7 cellular contexts compared by ENCODE assay signal in genomic region chr9:136847827-136848392, GRCh38. TPM values are rescaled to one million over a fixed set of nuclear protein-coding genes. Genes with fewer than 3 reads are reported as not detected.
DNase-seq lines count a peak whose midpoint lies in the region; ATAC-seq, FAIRE-seq and TF ChIP-seq lines count a peak whose summit lies in the region.

No MANE protein-coding gene starts in this region.

- peaks cover 13 to 85% of the 10 kb centered on the region in 2 experiments; a peak in 4 of 5 replicates for H3K4me1 ChIP-seq in K562 (replicated peaks in 1 of 2; ENCODE audit: control insufficient read depth in 2 of 2, insufficient read depth in 2 of 2, low read length in 2 of 2)
- H3K4me1 ChIP-seq in iPS-20b (ENCODE audit: insufficient read depth, low read length), result peaks cover 4% of the 10 kb centered on the region; the same call in 1 of the 2 replicates

- H3K9me3 ChIP-seq in K562 (replicated peaks; ENCODE audit: control insufficient read depth, insufficient read depth, low read depth, low read length) (no peaks in the 10 kb centered on the region), iPS-20b (ENCODE audit: insufficient read depth, low read depth, low read length) (no peaks in the 10 kb centered on the region)

- TF ChIP-seq RAD21 in K562 (CRISPR knock-in tag; conservative IDR thresholded peaks at IDR 0.05 in 1 of 2, IDR thresholded peaks at IDR 0.05 in 1 of 2), result no peak

- H4K20me1 ChIP-seq in K562 (replicated peaks; ENCODE audit: control insufficient read depth, insufficient read depth, low read length), result 0 out of 2 replicates have a peak, but pooled peaks cover 5% of the 10 kb centered on the region

- FAIRE-seq in K562 (lab: Jason Lieb, UNC), result peak; percentile 96

- peaks cover 25% of the 10 kb centered on the region; the same call in 1 of the 3 replicates for H3K36me3 ChIP-seq in K562 (ENCODE audit: control insufficient read depth, insufficient read depth, low read length)
- peaks cover 16% of the 10 kb centered on the region for H3K36me3 ChIP-seq in iPS-20b (ENCODE audit: insufficient read depth, low read depth, low read length)

- no peak for TF ChIP-seq CTCF in K562 (IDR thresholded peaks at IDR 0.05 in 2 of 3, conservative IDR thresholded peaks at IDR 0.05 in 1 of 3; ENCODE audit: insufficient read depth in 2 of 3, low read depth in 1 of 3, low read length in 3 of 3)

- intact Hi-C loops in K562 (cut with micrococcal nuclease), result loop anchor here (2.0 to 5.0 kb wide), 2 partner anchors 57 to 94 kb away; partner anchors contain the start of genes FBXW5 and TMEM141

- under 1% methylated on average over 45 of the region's 48 CpGs for WGBS in K562 (ENCODE audit: insufficient coverage, low coverage, missing lambda C conversion rate)

- POLR2A ChIA-PET in K562 (lab: Yijun Ruan, JAX), result interaction anchor here (0.6 to 1.8 kb wide), 17 partner anchors 8 to 697 kb away, joined by 3 to 8 read pairs (median 4); partner anchors contain the start of genes EDF1, SAPCD2 and TRAF2

- CTCF ChIA-PET in K562 (lab: Yijun Ruan, JAX; ENCODE audit: low intra/inter-chr PET ratio), result no interaction called here

- H3K9me1 ChIP-seq in K562 (ENCODE audit: control insufficient read depth, insufficient read depth, low read length), result no peaks in the 10 kb centered on the region

- H3K4me3 ChIP-seq in K562, result peak overlapping the region; percentile 95
- H3K4me3 ChIP-seq in iPS-20b (ENCODE audit: low read length), result peak overlapping the region; percentile 74

- TF ChIP-seq POLR2A in GM18526 (IDR thresholded peaks at IDR 0.05; ENCODE audit: extremely low read depth, insufficient read length) (peak; percentile 56), K562 (conservative IDR thresholded peaks at IDR 0.05) (peak; percentile 83)

- peak overlapping the region; percentile 89 for H3K27ac ChIP-seq in K562 (ENCODE audit: extremely low read depth, low read depth, low read length)
- no peak overlapping the region for H3K27ac ChIP-seq in iPS-20b (ENCODE audit: low read length)

- H3K27me3 ChIP-seq in K562 (ENCODE audit: control insufficient read depth in 2 of 2, insufficient read depth in 2 of 2, low read length in 2 of 2), result no peaks in the 10 kb centered on the region
- peaks cover 6% of the 10 kb centered on the region; the same call in 1 of the 2 replicates for H3K27me3 ChIP-seq in iPS-20b (ENCODE audit: insufficient read depth, low read length)

- peak; percentile 73 for DNase-seq in NCI-H128 (lab: John Stamatoyannopoulos, UW; ENCODE audit: unreplicated experiment)
- DNase-seq in T1000 (lab: John Stamatoyannopoulos, UW), result peak; percentile 68
- peak; percentile 47 to 92 (median 60) for DNase-seq in K562 (ENCODE audit: extremely low read depth in 1 of 4, low spot score in 3 of 4)
- peak; percentile 77 to 82 (median 80) for DNase-seq in stimulated activated CD4-positive, alpha-beta T cell treated with anti-CD3 and anti-CD28 coated beads, Interleukin-12 subunit alpha, Interleukin-12 subunit beta, amount 100 ng/mL, for 48 hours (ENCODE audit: low read depth in 2 of 3, low spot score in 1 of 3)

- ATAC-seq in K562 (peak; percentile 74), HG02970 (IDR thresholded peaks at IDR 0.05; ENCODE audit: low FRiP score, unreplicated experiment) (no peak)

- peak overlapping the region; percentile 92 to 97 for H3K9ac ChIP-seq in K562 (ENCODE audit: insufficient read depth in 1 of 2, low read depth in 2 of 2, low read length in 2 of 2)
- H3K9ac ChIP-seq in iPS-20b (ENCODE audit: low read depth, low read length), result peak overlapping the region; percentile 81

- H3K4me2 ChIP-seq in K562 (ENCODE audit: insufficient read depth, low read length), result peak overlapping the region; percentile 97

- no peak for TF ChIP-seq EP300 in K562 (IDR thresholded peaks at IDR 0.05; ENCODE audit: low read length)

- BruUV-seq in K562 (replicated peaks; lab: Mats Ljungman, UMichigan), result TSS peak; percentile 34

- H2AFZ ChIP-seq in K562 (ENCODE audit: low read depth, low read length), result peak overlapping the region; percentile 91

- H3K79me2 ChIP-seq in K562 (ENCODE audit: control insufficient read depth, insufficient read depth, low read length), result peaks cover 27% of the 10 kb centered on the region

- in situ Hi-C loops in K562 (cut with MboI), result no loop called here

RNA-seq across cellular contexts. Expression of gene PHPT1, which starts 1.3 kb away (rescaled TPM):
- total RNA-seq in K562 (2011; cell fraction: chromatin; rRNA removed; ENCODE audit: low replicate concordance), result 45.1 and 180 TPM in 2 replicates
- total RNA-seq in K562 (2011; cell fraction: nucleolus; rRNA removed), result 169 and 176 TPM in 2 replicates
- total RNA-seq in K562 (2011; cell fraction: nucleoplasm; rRNA removed), result 73.7 and 101 TPM in 2 replicates
- total RNA-seq in K562 (2014; rRNA removed), result 114 and 142 TPM in 2 replicates
- 16.4 and 20.9 TPM in 2 replicates for total RNA-seq in K562 (2014; rRNA removed; fragmentation: Illumina TruSeq; extraction: Trizol)
- total RNA-seq in K562 (2015; rRNA removed; fragmentation: Illumina TruSeq; extraction: Trizol), result 93.0 and 96.7 TPM in 2 replicates
- total RNA-seq in K562 (2021), result 126 and 135 TPM in 2 replicates
- polyA plus RNA-seq in K562 (2011; rRNA removed), result 50.9 and 84.3 TPM in 2 replicates
- 137 and 211 TPM in 2 replicates for polyA plus RNA-seq in K562 (2011; cell fraction: cytosol; rRNA removed)
- 314 and 360 TPM in 2 replicates for polyA plus RNA-seq in K562 (2011; cell fraction: nucleus; rRNA removed)
- polyA plus RNA-seq in K562 (2012), result 124 and 150 TPM in 2 replicates
- polyA plus RNA-seq in K562 (2014; fragmentation: Illumina TruSeq; extraction: Trizol), result 80.2 and 98.6 TPM in 2 replicates
- polyA plus RNA-seq in K562 (2014; fragmentation: Nextera tagmentation; extraction: Ambion mirVana), result 100 to 1,000 TPM; 131 to 166 TPM
- 129 and 161 TPM in 2 replicates for polyA plus RNA-seq in K562 (2014; rRNA removed)
- 7.0 and 7.2 TPM in 2 replicates for polyA minus RNA-seq in K562 (2011; rRNA and poly(A)+ RNA removed)
- polyA minus RNA-seq in K562 (2011; cell fraction: cytosol; rRNA and poly(A)+ RNA removed), result 19.4 and 27.9 TPM in 2 replicates
- polyA minus RNA-seq in K562 (2011; cell fraction: nucleus; rRNA and poly(A)+ RNA removed), result 31.0 and 41.3 TPM in 2 replicates

RNA-seq across cellular contexts. Expression of gene MAMDC4, which starts 4.2 kb away (rescaled TPM):
- 9.8 and 44.0 TPM in 2 replicates for total RNA-seq in K562 (2011; cell fraction: chromatin; rRNA removed; ENCODE audit: low replicate concordance)
- total RNA-seq in K562 (2011; cell fraction: nucleolus; rRNA removed), result 38.6 and 45.4 TPM in 2 replicates
- total RNA-seq in K562 (2011; cell fraction: nucleoplasm; rRNA removed), result 15.4 and 16.5 TPM in 2 replicates
- total RNA-seq in K562 (2014; rRNA removed), result 4.5 and 7.1 TPM in 2 replicates
- total RNA-seq in K562 (2014; rRNA removed; fragmentation: Illumina TruSeq; extraction: Trizol), result 0.10 and 0.47 TPM in 2 replicates
- total RNA-seq in K562 (2015; rRNA removed; fragmentation: Illumina TruSeq; extraction: Trizol), result 2.9 and 3.6 TPM in 2 replicates
- 9.6 and 11.0 TPM in 2 replicates for total RNA-seq in K562 (2021)
- polyA plus RNA-seq in K562 (2011; rRNA removed), result 1.3 and 3.6 TPM in 2 replicates
- polyA plus RNA-seq in K562 (2011; cell fraction: cytosol; rRNA removed), result 0.74 and 2.6 TPM in 2 replicates
- polyA plus RNA-seq in K562 (2011; cell fraction: nucleus; rRNA removed), result 45.8 and 94.5 TPM in 2 replicates
- polyA plus RNA-seq in K562 (2012), result 6.9 and 15.2 TPM in 2 replicates
- 1.5 and 2.2 TPM in 2 replicates for polyA plus RNA-seq in K562 (2014; fragmentation: Illumina TruSeq; extraction: Trizol)
- under 1 TPM; 0.03 to 0.18 TPM for polyA plus RNA-seq in K562 (2014; fragmentation: Nextera tagmentation; extraction: Ambion mirVana)
- polyA plus RNA-seq in K562 (2014; rRNA removed), result 7.9 and 10.8 TPM in 2 replicates
- polyA minus RNA-seq in K562 (2011; rRNA and poly(A)+ RNA removed), result 0.06 and 0.21 TPM in 2 replicates
- 1.1 and 1.5 TPM in 2 replicates for polyA minus RNA-seq in K562 (2011; cell fraction: cytosol; rRNA and poly(A)+ RNA removed)
- 5.0 and 5.6 TPM in 2 replicates for polyA minus RNA-seq in K562 (2011; cell fraction: nucleus; rRNA and poly(A)+ RNA removed)

RNA-seq across cellular contexts. Expression of gene AJM1, which starts 5.6 kb away (rescaled TPM):
- total RNA-seq in K562 (2011; cell fraction: chromatin; rRNA removed; ENCODE audit: low replicate concordance), result 3.5 and 12.8 TPM in 2 replicates
- 13.2 and 13.6 TPM in 2 replicates for total RNA-seq in K562 (2011; cell fraction: nucleolus; rRNA removed)
- 7.8 and 10.9 TPM in 2 replicates for total RNA-seq in K562 (2011; cell fraction: nucleoplasm; rRNA removed)
- total RNA-seq in K562 (2014; rRNA removed) (2.0 and 2.8 TPM in 2 replicates), K562 (2014; rRNA removed; fragmentation: Illumina TruSeq; extraction: Trizol) (0.07 TPM in 1 of 2 replicates, not detected in the other), K562 (2015; rRNA removed; fragmentation: Illumina TruSeq; extraction: Trizol) (0.83 and 0.94 TPM in 2 replicates), K562 (2021) (3.2 TPM in 2 replicates)
- polyA plus RNA-seq in K562 (2011; rRNA removed) (0.46 and 1.1 TPM in 2 replicates), K562 (2014; fragmentation: Illumina TruSeq; extraction: Trizol) (0.06 and 0.54 TPM in 2 replicates), K562 (2014; fragmentation: Nextera tagmentation; extraction: Ambion mirVana) (under 1 TPM in 1 of 2 experiments, not detected in 1; 0.01 TPM), K562 (2014; rRNA removed) (2.2 and 3.7 TPM in 2 replicates)
- polyA plus RNA-seq in K562 (2011; cell fraction: cytosol; rRNA removed), result 0.49 and 1.00 TPM in 2 replicates
- polyA plus RNA-seq in K562 (2011; cell fraction: nucleus; rRNA removed), result 11.7 and 16.6 TPM in 2 replicates
- polyA plus RNA-seq in K562 (2012), result 2.1 and 4.3 TPM in 2 replicates
- polyA minus RNA-seq in K562 (2011; rRNA and poly(A)+ RNA removed), result 0.11 and 0.12 TPM in 2 replicates
- 0.86 and 1.3 TPM in 2 replicates for polyA minus RNA-seq in K562 (2011; cell fraction: cytosol; rRNA and poly(A)+ RNA removed)
- 2.6 and 3.0 TPM in 2 replicates for polyA minus RNA-seq in K562 (2011; cell fraction: nucleus; rRNA and poly(A)+ RNA removed)

RNA-seq across cellular contexts. Expression of gene EDF1, which starts 18.2 kb away (rescaled TPM):
- 59.6 and 137 TPM in 2 replicates for total RNA-seq in K562 (2011; cell fraction: chromatin; rRNA removed; ENCODE audit: low replicate concordance)
- 95.8 and 97.7 TPM in 2 replicates for total RNA-seq in K562 (2011; cell fraction: nucleolus; rRNA removed)
- 83.2 and 87.5 TPM in 2 replicates for total RNA-seq in K562 (2011; cell fraction: nucleoplasm; rRNA removed)
- total RNA-seq in K562 (2014; rRNA removed), result 532 and 564 TPM in 2 replicates
- total RNA-seq in K562 (2014; rRNA removed; fragmentation: Illumina TruSeq; extraction: Trizol), result 132 and 198 TPM in 2 replicates
- 363 and 368 TPM in 2 replicates for total RNA-seq in K562 (2015; rRNA removed; fragmentation: Illumina TruSeq; extraction: Trizol)
- total RNA-seq in K562 (2021), result 302 and 324 TPM in 2 replicates
- polyA plus RNA-seq in K562 (2011; rRNA removed), result 235 TPM in 2 replicates
- 308 and 335 TPM in 2 replicates for polyA plus RNA-seq in K562 (2011; cell fraction: cytosol; rRNA removed)
- polyA plus RNA-seq in K562 (2011; cell fraction: nucleus; rRNA removed), result 223 and 253 TPM in 2 replicates
- polyA plus RNA-seq in K562 (2012), result 389 and 638 TPM in 2 replicates
- 318 and 384 TPM in 2 replicates for polyA plus RNA-seq in K562 (2014; fragmentation: Illumina TruSeq; extraction: Trizol)
- polyA plus RNA-seq in K562 (2014; fragmentation: Nextera tagmentation; extraction: Ambion mirVana), result 100 to 1,000 TPM in 1 of 2 experiments, 10 to 100 TPM in 1; 81.0 to 108 TPM
- polyA plus RNA-seq in K562 (2014; rRNA removed), result 526 and 558 TPM in 2 replicates
- polyA minus RNA-seq in K562 (2011; rRNA and poly(A)+ RNA removed), result 128 and 129 TPM in 2 replicates
- polyA minus RNA-seq in K562 (2011; cell fraction: cytosol; rRNA and poly(A)+ RNA removed), result 82.8 and 116 TPM in 2 replicates
- polyA minus RNA-seq in K562 (2011; cell fraction: nucleus; rRNA and poly(A)+ RNA removed), result 37.3 and 41.4 TPM in 2 replicates

RNA-seq across cellular contexts. Expression of gene TRAF2, which starts 38.4 kb away (rescaled TPM):
- 25.3 and 98.2 TPM in 2 replicates for total RNA-seq in K562 (2011; cell fraction: chromatin; rRNA removed; ENCODE audit: low replicate concordance)
- total RNA-seq in K562 (2011; cell fraction: nucleolus; rRNA removed), result 71.7 TPM in 2 replicates
- total RNA-seq in K562 (2011; cell fraction: nucleoplasm; rRNA removed), result 30.2 and 33.8 TPM in 2 replicates
- total RNA-seq in K562 (2014; rRNA removed) (26.8 and 33.3 TPM in 2 replicates), K562 (2014; rRNA removed; fragmentation: Illumina TruSeq; extraction: Trizol) (5.9 and 9.1 TPM in 2 replicates), K562 (2015; rRNA removed; fragmentation: Illumina TruSeq; extraction: Trizol) (26.6 and 28.2 TPM in 2 replicates), K562 (2021) (44.5 and 45.2 TPM in 2 replicates)
- polyA plus RNA-seq in K562 (2011; rRNA removed) (17.3 and 24.9 TPM in 2 replicates), K562 (2014; fragmentation: Illumina TruSeq; extraction: Trizol) (18.0 and 28.7 TPM in 2 replicates), K562 (2014; fragmentation: Nextera tagmentation; extraction: Ambion mirVana) (under 1 TPM; 0.24 to 0.81 TPM), K562 (2014; rRNA removed) (33.6 and 44.2 TPM in 2 replicates)
- 21.6 and 32.3 TPM in 2 replicates for polyA plus RNA-seq in K562 (2011; cell fraction: cytosol; rRNA removed)
- 26.6 and 36.1 TPM in 2 replicates for polyA plus RNA-seq in K562 (2011; cell fraction: nucleus; rRNA removed)
- polyA plus RNA-seq in K562 (2012), result 22.1 and 24.0 TPM in 2 replicates
- 9.8 and 14.7 TPM in 2 replicates for polyA minus RNA-seq in K562 (2011; rRNA and poly(A)+ RNA removed)
- 26.8 and 28.5 TPM in 2 replicates for polyA minus RNA-seq in K562 (2011; cell fraction: cytosol; rRNA and poly(A)+ RNA removed)
- polyA minus RNA-seq in K562 (2011; cell fraction: nucleus; rRNA and poly(A)+ RNA removed), result 22.8 and 24.9 TPM in 2 replicates
